In genomic region chr3:10596746-10597448, GRCh38 we compare ENCODE assay signal across 20 cellular contexts.
DNase-seq lines count a peak whose midpoint lies in the region; ATAC-seq, FAIRE-seq and TF ChIP-seq lines count a peak whose summit lies in the region.
"Had no signal": no experiment of that assay in that cellular context is flagged by ENCODE, and none has a peak within 500 bp of the region (broad histone marks: within the 10 kb centered on the region; RNA-seq: fewer than 3 reads in every experiment).

No MANE protein-coding gene starts in this region.

- H3K9me3 Mint-ChIP-seq in stimulated activated effector memory CD8-positive, alpha-beta T cell treated with anti-CD3 and anti-CD28 coated beads, Interleukin-12 subunit alpha, Interleukin-12 subunit beta, amount 100 ng/mL, for 72 hours = no peaks in the 10 kb centered on the region
- H3K9me3 Mint-ChIP-seq: CD8-positive, alpha-beta T cell had no signal

- WGBS in K562 (ENCODE audit: insufficient coverage, low coverage, missing lambda C conversion rate) = 1% methylated on average over 12 of the region's 13 CpGs

- H3K4me3 Mint-ChIP-seq in stimulated activated effector memory CD8-positive, alpha-beta T cell treated with anti-CD3 and anti-CD28 coated beads, Interleukin-12 subunit alpha, Interleukin-12 subunit beta, amount 100 ng/mL, for 72 hours = no peak overlapping the region
- H3K4me3 Mint-ChIP-seq: CD8-positive, alpha-beta T cell had no signal

- H3K27ac Mint-ChIP-seq in stimulated activated effector memory CD8-positive, alpha-beta T cell treated with anti-CD3 and anti-CD28 coated beads, Interleukin-12 subunit alpha, Interleukin-12 subunit beta, amount 100 ng/mL, for 72 hours = no peak overlapping the region
- H3K27ac Mint-ChIP-seq: CD8-positive, alpha-beta T cell had no signal

- H4K20me1 ChIP-seq in K562 (replicated peaks; ENCODE audit: control insufficient read depth, insufficient read depth, low read length) = peaks cover 12% of the 10 kb centered on the region
- H4K20me1 ChIP-seq: BLaER1 treated with 17β-estradiol and CSF1 and Interleukin-3, amounts not matched to agents 10 nM and 100 nM had no signal

- H3K27me3 ChIP-seq in K562 (ENCODE audit: control insufficient read depth in 2 of 2, insufficient read depth in 2 of 2, low read length in 2 of 2) = peaks cover 0 to 18% of the 10 kb centered on the region in 2 experiments; a peak in 2 of 5 replicates
- H3K27me3 ChIP-seq in layer of hippocampus (ENCODE audit: control insufficient read depth, insufficient read depth, low read length) = no peaks in the 10 kb centered on the region
- H3K27me3 ChIP-seq: BLaER1 treated with 17β-estradiol and CSF1 and Interleukin-3, amounts not matched to agents 10 nM and 100 nM; Peyer's patch had no signal

- TF ChIP-seq EP300 in K562 (IDR thresholded peaks at IDR 0.05; ENCODE audit: low read length) = no peak

- TF ChIP-seq POLR2A in K562 (conservative IDR thresholded peaks at IDR 0.05) = no peak

- POLR2A ChIA-PET in K562 (lab: Yijun Ruan, JAX) = interaction anchor here (0.6 kb wide), 1 partner anchor 21 kb away, joined by 3 read pairs; no protein-coding TSS in a partner anchor

- no TSS peak for BruUV-seq in K562 (replicated peaks; lab: Mats Ljungman, UMichigan)

- H3K9me1 ChIP-seq in K562 (ENCODE audit: control insufficient read depth, insufficient read depth, low read length) = no peaks in the 10 kb centered on the region

- H3K4me3 ChIP-seq in K562 = no peak overlapping the region
- H3K4me3 ChIP-seq: BLaER1 treated with 17β-estradiol and CSF1 and Interleukin-3, amounts not matched to agents 10 nM and 100 nM; Peyer's patch; SJSA1 had no signal

- H2AFZ ChIP-seq in K562 (ENCODE audit: low read depth, low read length) = no peak overlapping the region

- H3K36me3 ChIP-seq in K562 (ENCODE audit: control insufficient read depth, insufficient read depth, low read length) = no peaks in the 10 kb centered on the region
- H3K36me3 ChIP-seq: BLaER1 treated with 17β-estradiol and CSF1 and Interleukin-3, amounts not matched to agents 10 nM and 100 nM; Peyer's patch; SJSA1 had no signal

- H3K79me2 ChIP-seq in K562 (ENCODE audit: control insufficient read depth, insufficient read depth, low read length) = no peaks in the 10 kb centered on the region

- in situ Hi-C loops in K562 (cut with MboI) = no loop called here

- H3K27ac ChIP-seq in K562 (ENCODE audit: extremely low read depth, low read depth, low read length) = no peak overlapping the region
- peak overlapping the region; percentile 27 for H3K27ac ChIP-seq in layer of hippocampus (ENCODE audit: low read depth, low read length)
- H3K27ac ChIP-seq in temporal lobe (ENCODE audit: low read depth, low read length) = peak overlapping the region; percentile 94
- H3K27ac ChIP-seq: BLaER1 treated with 17β-estradiol and CSF1 and Interleukin-3, amounts not matched to agents 10 nM and 100 nM; Peyer's patch; SJSA1 had no signal

- no peak for TF ChIP-seq RAD21 in K562 (CRISPR knock-in tag; conservative IDR thresholded peaks at IDR 0.05 in 1 of 2, IDR thresholded peaks at IDR 0.05 in 1 of 2)

- H3K4me2 ChIP-seq in K562 (ENCODE audit: insufficient read depth, low read length) = no peak overlapping the region
- H3K4me2 ChIP-seq: BLaER1 treated with 17β-estradiol and CSF1 and Interleukin-3, amounts not matched to agents 10 nM and 100 nM had no signal

- peaks cover 6% of the 10 kb centered on the region for H3K36me3 Mint-ChIP-seq in stimulated activated effector memory CD8-positive, alpha-beta T cell treated with anti-CD3 and anti-CD28 coated beads, Interleukin-12 subunit alpha, Interleukin-12 subunit beta, amount 100 ng/mL, for 72 hours
- H3K36me3 Mint-ChIP-seq: CD8-positive, alpha-beta T cell had no signal

- H3K9me3 ChIP-seq in K562 (replicated peaks; ENCODE audit: control insufficient read depth, insufficient read depth, low read depth, low read length) = no peaks in the 10 kb centered on the region
- H3K9me3 ChIP-seq: BLaER1 treated with 17β-estradiol and CSF1 and Interleukin-3, amounts not matched to agents 10 nM and 100 nM; Peyer's patch; SJSA1 had no signal

- intact Hi-C loops in K562 (cut with micrococcal nuclease) = no loop called here

- no peaks in the 10 kb centered on the region for H3K4me1 Mint-ChIP-seq in stimulated activated effector memory CD8-positive, alpha-beta T cell treated with anti-CD3 and anti-CD28 coated beads, Interleukin-12 subunit alpha, Interleukin-12 subunit beta, amount 100 ng/mL, for 72 hours

- no peaks in the 10 kb centered on the region for H3K4me1 ChIP-seq in K562 (replicated peaks in 1 of 2; ENCODE audit: control insufficient read depth in 2 of 2, insufficient read depth in 2 of 2, low read length in 2 of 2)
- H3K4me1 ChIP-seq: BLaER1 treated with 17β-estradiol and CSF1 and Interleukin-3, amounts not matched to agents 10 nM and 100 nM; Peyer's patch; SJSA1 had no signal

- TF ChIP-seq CTCF in K562 (IDR thresholded peaks at IDR 0.05 in 2 of 3, conservative IDR thresholded peaks at IDR 0.05 in 1 of 3; ENCODE audit: insufficient read depth in 2 of 3, low read depth in 1 of 3, low read length in 3 of 3) = no peak

- no peak overlapping the region for H3K9ac ChIP-seq in K562 (ENCODE audit: insufficient read depth in 1 of 2, low read depth in 2 of 2, low read length in 2 of 2)
- H3K9ac ChIP-seq: BLaER1 treated with 17β-estradiol and CSF1 and Interleukin-3, amounts not matched to agents 10 nM and 100 nM had no signal

- no peak for DNase-seq in HTR-8/SVneo (ENCODE audit: insufficient read length, low spot score)
- no peak for DNase-seq in K562 (ENCODE audit: extremely low read depth in 1 of 4, low spot score in 3 of 4)
- no peak for DNase-seq in stimulated activated effector memory CD8-positive, alpha-beta T cell treated with anti-CD3 and anti-CD28 coated beads, Interleukin-12 subunit alpha, Interleukin-12 subunit beta, amount 100 ng/mL, for 72 hours (ENCODE audit: low spot score in 2 of 2)
- DNase-seq in DMS153 (lab: John Stamatoyannopoulos, UW) = no peak
- DNase-seq: Calu3; CD8-positive, alpha-beta T cell; DMS53; HCEC 1CT; KG1; NCI-H1417; NCI-H187; NCI-H2171; NCI-H446; Peyer's patch had no signal

- no peak for ATAC-seq in K562
- ATAC-seq in stimulated activated effector memory CD8-positive, alpha-beta T cell treated with anti-CD3 and anti-CD28 coated beads, Interleukin-12 subunit alpha, Interleukin-12 subunit beta, amount 100 ng/mL, for 72 hours = no peak
- ATAC-seq in HG03571 (IDR thresholded peaks at IDR 0.05; ENCODE audit: unreplicated experiment) = no peak
- ATAC-seq: CD8-positive, alpha-beta T cell had no signal

- FAIRE-seq in HTR-8/SVneo (lab: Jason Lieb, UNC) (peak; percentile 89), K562 (lab: Jason Lieb, UNC) (no peak)
- FAIRE-seq: GM12892 had no signal

- CTCF ChIA-PET in K562 (lab: Yijun Ruan, JAX; ENCODE audit: low intra/inter-chr PET ratio) = no interaction called here

TF ChIP-seq in K562, 482 proteins besides CTCF, POLR2A, EP300 and RAD21:
- TF ChIP-seq, protein P1, sequence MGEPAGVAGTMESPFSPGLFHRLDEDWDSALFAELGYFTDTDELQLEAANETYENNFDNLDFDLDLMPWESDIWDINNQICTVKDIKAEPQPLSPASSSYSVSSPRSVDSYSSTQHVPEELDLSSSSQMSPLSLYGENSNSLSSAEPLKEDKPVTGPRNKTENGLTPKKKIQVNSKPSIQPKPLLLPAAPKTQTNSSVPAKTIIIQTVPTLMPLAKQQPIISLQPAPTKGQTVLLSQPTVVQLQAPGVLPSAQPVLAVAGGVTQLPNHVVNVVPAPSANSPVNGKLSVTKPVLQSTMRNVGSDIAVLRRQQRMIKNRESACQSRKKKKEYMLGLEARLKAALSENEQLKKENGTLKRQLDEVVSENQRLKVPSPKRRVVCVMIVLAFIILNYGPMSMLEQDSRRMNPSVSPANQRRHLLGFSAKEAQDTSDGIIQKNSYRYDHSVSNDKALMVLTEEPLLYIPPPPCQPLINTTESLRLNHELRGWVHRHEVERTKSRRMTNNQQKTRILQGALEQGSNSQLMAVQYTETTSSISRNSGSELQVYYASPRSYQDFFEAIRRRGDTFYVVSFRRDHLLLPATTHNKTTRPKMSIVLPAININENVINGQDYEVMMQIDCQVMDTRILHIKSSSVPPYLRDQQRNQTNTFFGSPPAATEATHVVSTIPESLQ (CRISPR knock-in tag; IDR thresholded peaks at IDR 0.05) = no peak
- TF ChIP-seq, protein P2, sequence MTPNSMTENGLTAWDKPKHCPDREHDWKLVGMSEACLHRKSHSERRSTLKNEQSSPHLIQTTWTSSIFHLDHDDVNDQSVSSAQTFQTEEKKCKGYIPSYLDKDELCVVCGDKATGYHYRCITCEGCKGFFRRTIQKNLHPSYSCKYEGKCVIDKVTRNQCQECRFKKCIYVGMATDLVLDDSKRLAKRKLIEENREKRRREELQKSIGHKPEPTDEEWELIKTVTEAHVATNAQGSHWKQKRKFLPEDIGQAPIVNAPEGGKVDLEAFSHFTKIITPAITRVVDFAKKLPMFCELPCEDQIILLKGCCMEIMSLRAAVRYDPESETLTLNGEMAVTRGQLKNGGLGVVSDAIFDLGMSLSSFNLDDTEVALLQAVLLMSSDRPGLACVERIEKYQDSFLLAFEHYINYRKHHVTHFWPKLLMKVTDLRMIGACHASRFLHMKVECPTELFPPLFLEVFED (CRISPR knock-in tag; conservative IDR thresholded peaks at IDR 0.05) = 0 out of 2 replicates have a peak, but pooled peaks have one; percentile 41
- TF ChIP-seq ZC3H8 (IDR thresholded peaks at IDR 0.05) = no peak
- TF ChIP-seq NR1H2 (CRISPR knock-in tag; IDR thresholded peaks at IDR 0.05) = no peak
- no peak for TF ChIP-seq THAP7 (CRISPR knock-in tag; IDR thresholded peaks at IDR 0.05)
TF ChIP-seq in K562: peak in this region for 1.
